In genomic region chr7:130441408-130441854, GRCh38 we compare ENCODE assay signal across 8 cellular contexts. TPM values are rescaled to one million over a fixed set of nuclear protein-coding genes. Genes with fewer than 3 reads are reported as not detected.
DNase-seq lines count a peak whose midpoint lies in the region; ATAC-seq, FAIRE-seq and TF ChIP-seq lines count a peak whose summit lies in the region.

No MANE protein-coding gene starts in this region.

- H3K36me3 ChIP-seq in H7 (replicated peaks; ENCODE audit: control insufficient read depth, insufficient read depth, low read length) (no peaks in the 10 kb centered on the region), mesenchymal stem cell (ENCODE audit: control insufficient read depth in 1 of 2, insufficient read depth in 2 of 2, low read depth in 1 of 2, low read length in 2 of 2) (no peaks in the 10 kb centered on the region)

- CTCF ChIA-PET in A549 (lab: Yijun Ruan, JAX), result interaction anchor here (0.5 to 1.5 kb wide), 4 partner anchors 17 to 217 kb away, joined by 3 to 4 read pairs (median 4); no protein-coding TSS in a partner anchor

- peak overlapping the region; percentile 91 for H3K9ac ChIP-seq in mesenchymal stem cell (ENCODE audit: low read length)

- POLR2A ChIA-PET in A549 (lab: Yijun Ruan, JAX), result interaction anchor here (1.2 to 2.1 kb wide), 2 partner anchors 13 to 236 kb away, joined by 4 to 11 read pairs; partner anchors contain the start of gene TMEM209

- H3K27ac ChIP-seq in A549, result peak overlapping the region; percentile 98
- no peak overlapping the region for H3K27ac ChIP-seq in mesenchymal stem cell (ENCODE audit: low read length, poor library complexity, severe bottlenecking)

- no peak for TF ChIP-seq CTCF in A549 (IDR thresholded peaks at IDR 0.05)

- H2AFZ ChIP-seq in mesenchymal stem cell (ENCODE audit: low read depth, low read length), result no peak overlapping the region

- H4K8ac ChIP-seq in mesenchymal stem cell (ENCODE audit: low read length), result no peak overlapping the region

- H2BK12ac ChIP-seq in mesenchymal stem cell (ENCODE audit: low read length in 2 of 2), result peak overlapping the region in 1 of 2 experiments; percentile 65

- H2AK5ac ChIP-seq in mesenchymal stem cell (ENCODE audit: low read length, severe bottlenecking), result no peak overlapping the region

- no peak overlapping the region for H2BK5ac ChIP-seq in mesenchymal stem cell (ENCODE audit: low read depth, low read length, poor library complexity, severe bottlenecking)

- TF ChIP-seq POLR2A in A549 (IDR thresholded peaks at IDR 0.05; ENCODE audit: low read length), result no peak

- no peaks in the 10 kb centered on the region for H3K9me3 ChIP-seq in A549
- no peaks in the 10 kb centered on the region for H3K9me3 ChIP-seq in mesenchymal stem cell (ENCODE audit: control insufficient read depth, low read length)

- no peak for ATAC-seq in A549

- no peak; a peak in 1 of 5 replicates for TF ChIP-seq RAD21 in A549 (conservative IDR thresholded peaks at IDR 0.05 in 1 of 2, IDR thresholded peaks at IDR 0.05 in 1 of 2)

- no peak overlapping the region for H3K23ac ChIP-seq in mesenchymal stem cell (ENCODE audit: low read length in 2 of 2)

- peaks cover 11% of the 10 kb centered on the region for H3K79me1 ChIP-seq in mesenchymal stem cell (replicated peaks; ENCODE audit: low read length, poor library complexity, severe bottlenecking)

- 20% methylated on average over 9 of the region's 9 CpGs for WGBS in A549 (ENCODE audit: missing lambda C conversion rate)
- 39% methylated on average over 9 of the region's 9 CpGs for WGBS in mesenchymal stem cell

- H2BK15ac ChIP-seq in mesenchymal stem cell (ENCODE audit: low read depth, poor library complexity, severe bottlenecking), result no peak overlapping the region

- peak overlapping the region in 1 of 2 experiments; percentile 10 for H3K18ac ChIP-seq in mesenchymal stem cell (ENCODE audit: low read depth in 1 of 2, low read length in 2 of 2)

- H2BK120ac ChIP-seq in mesenchymal stem cell (ENCODE audit: low read depth, low read length), result no peak overlapping the region

- FAIRE-seq in A549 (lab: Jason Lieb, UNC) (no peak), urothelium cell line (lab: Jason Lieb, UNC) (no peak)

- H3K14ac ChIP-seq in mesenchymal stem cell (ENCODE audit: low read length in 2 of 2), result no peak overlapping the region

- in situ Hi-C loops in ACHN (cut with HindIII; ENCODE audit: low pct_ligation_motif_present, low pct_unique_long_range_greater_than_20kb, low sequenced_read_pairs), result no loop called here

- H3K4me2 ChIP-seq in A549 (peak overlapping the region; percentile 89), mesenchymal stem cell (ENCODE audit: low read length, poor library complexity, severe bottlenecking) (no peak overlapping the region)

- H3K4me3 ChIP-seq in A549 (peak overlapping the region; percentile 65), H7 (ENCODE audit: insufficient read depth, low read depth, low read length) (peak overlapping the region; percentile 32), mesenchymal stem cell (ENCODE audit: insufficient read depth in 1 of 2, low read depth in 1 of 2, low read length in 2 of 2) (peak overlapping the region in 1 of 2 experiments; percentile 77)

- no peak overlapping the region for H4K91ac ChIP-seq in mesenchymal stem cell (ENCODE audit: low read length)

- no peak for TF ChIP-seq EP300 in A549 (IDR thresholded peaks at IDR 0.05)

- H3K4ac ChIP-seq in mesenchymal stem cell (ENCODE audit: low read depth in 1 of 2, low read length in 2 of 2), result peak overlapping the region in 1 of 2 experiments; percentile 37

- H3K27me3 ChIP-seq in H7 (ENCODE audit: control insufficient read depth, insufficient read depth, low read length) (no peaks in the 10 kb centered on the region), mesenchymal stem cell (ENCODE audit: control insufficient read depth in 1 of 2, insufficient read depth in 1 of 2, low read length in 2 of 2) (no peaks in the 10 kb centered on the region)

- DNase-seq in A549 (ENCODE audit: low read depth in 1 of 2, low spot score in 1 of 2), result peak; percentile 29 to 51
- DNase-seq in H7, result peak; percentile 76
- DNase-seq in NCI-H748 treated with DMSO at 0.1 percent for 48 hours (lab: John Stamatoyannopoulos, UW), result peak; percentile 99
- DNase-seq in cerebellar nuclear complex (lab: John Stamatoyannopoulos, UW), result peak; percentile 39 to 40
- no peak for DNase-seq in mesenchymal stem cell
- peak; percentile 31 for DNase-seq in urothelium cell line (ENCODE audit: low spot score)
- no peak for DNase-seq in DMS114 treated with DMSO at 0.1 percent for 48 hours (lab: John Stamatoyannopoulos, UW; ENCODE audit: unreplicated experiment)
- no peak for DNase-seq in ACHN

- H3K4me1 ChIP-seq in A549, result peaks cover 6% of the 10 kb centered on the region; the same call in 1 of the 3 replicates
- H3K4me1 ChIP-seq in mesenchymal stem cell (ENCODE audit: control insufficient read depth, insufficient read depth, low read depth, low read length), result peaks cover 4% of the 10 kb centered on the region

TF ChIP-seq in A549, 52 proteins besides CTCF, POLR2A, EP300 and RAD21:
- TF ChIP-seq TP53 (CRISPR knock-in tag; IDR thresholded peaks at IDR 0.05), result no peak
- TF ChIP-seq MAX (IDR thresholded peaks at IDR 0.05), result no peak
- no peak for TF ChIP-seq RCOR1 (IDR thresholded peaks at IDR 0.05; ENCODE audit: low read depth, low read length)
- TF ChIP-seq CHD2 (IDR thresholded peaks at IDR 0.05; ENCODE audit: low read length, partially characterized antibody), result no peak
- no peak for TF ChIP-seq ESRRA (IDR thresholded peaks at IDR 0.05; ENCODE audit: borderline replicate concordance, low read length)
- TF ChIP-seq USF2 (IDR thresholded peaks at IDR 0.05), result no peak
- no peak for TF ChIP-seq EHF (CRISPR knock-in tag; IDR thresholded peaks at IDR 0.05)
- TF ChIP-seq POLR2AphosphoS2 (conservative IDR thresholded peaks at IDR 0.05; ENCODE audit: low read length), result no peak
- TF ChIP-seq NR3C1 (IDR thresholded peaks at IDR 0.05), result no peak

RNA-seq across cellular contexts. Expression of gene CEP41, which starts 0.6 kb away (rescaled TPM):
- polyA plus RNA-seq in A549 (2011; rRNA removed), result 21.4 and 23.1 TPM in 2 replicates
- 8.1 and 10.0 TPM in 2 replicates for polyA plus RNA-seq in A549 (2012; cell fraction: cytosol; rRNA removed)
- polyA plus RNA-seq in A549 (2012; cell fraction: nucleus; rRNA removed), result 8.5 and 9.9 TPM in 2 replicates
- 12.8 to 13.1 TPM (median 13.0 TPM) in 3 replicates for polyA plus RNA-seq in A549 (2017; fragmentation: RNase III; extraction: RNeasy Plus Mini Kit Qiagen cat#74134 plus additional on column Dnase treatment)
- polyA minus RNA-seq in A549 (2011; rRNA and poly(A)+ RNA removed), result 15.7 and 22.7 TPM in 2 replicates
- total RNA-seq in H7 (2014; rRNA removed; shearing (Covaris generic)), result 6.9 and 8.1 TPM in 2 replicates
- 15.1 TPM for polyA plus RNA-seq in mesenchymal stem cell (2013, experiment 1 of 2)
- polyA plus RNA-seq in mesenchymal stem cell (2013, experiment 2 of 2), result 17.7 TPM

RNA-seq across cellular contexts. Expression of gene MEST, which starts 50.5 kb away (rescaled TPM):
- polyA plus RNA-seq in A549 (2011; rRNA removed), result 85.1 and 105 TPM in 2 replicates
- polyA plus RNA-seq in A549 (2012; cell fraction: cytosol; rRNA removed), result 21.9 and 27.1 TPM in 2 replicates
- polyA plus RNA-seq in A549 (2012; cell fraction: nucleus; rRNA removed), result 7.2 and 12.5 TPM in 2 replicates
- 31.2 to 33.6 TPM (median 32.6 TPM) in 3 replicates for polyA plus RNA-seq in A549 (2017; fragmentation: RNase III; extraction: RNeasy Plus Mini Kit Qiagen cat#74134 plus additional on column Dnase treatment)
- 79.4 and 98.3 TPM in 2 replicates for polyA minus RNA-seq in A549 (2011; rRNA and poly(A)+ RNA removed)
- 154 and 166 TPM in 2 replicates for total RNA-seq in H7 (2014; rRNA removed; shearing (Covaris generic))
- 614 TPM for polyA plus RNA-seq in mesenchymal stem cell (2013, experiment 1 of 2)
- 634 TPM for polyA plus RNA-seq in mesenchymal stem cell (2013, experiment 2 of 2)

Comparison
In these comparisons a context has a peak if more than half of its experiments do, and no peak if none do; other contexts are left out.
1. DNase-seq: peak in A549 (2 of 2), H7 (single experiment), NCI-H748 treated with DMSO at 0.1 percent for 48 hours (single experiment), cerebellar nuclear complex (2 of 2) and urothelium cell line (single experiment); none in mesenchymal stem cell (single experiment), DMS114 treated with DMSO at 0.1 percent for 48 hours (single experiment) and ACHN (single experiment).